In the genomic region with DNA sequence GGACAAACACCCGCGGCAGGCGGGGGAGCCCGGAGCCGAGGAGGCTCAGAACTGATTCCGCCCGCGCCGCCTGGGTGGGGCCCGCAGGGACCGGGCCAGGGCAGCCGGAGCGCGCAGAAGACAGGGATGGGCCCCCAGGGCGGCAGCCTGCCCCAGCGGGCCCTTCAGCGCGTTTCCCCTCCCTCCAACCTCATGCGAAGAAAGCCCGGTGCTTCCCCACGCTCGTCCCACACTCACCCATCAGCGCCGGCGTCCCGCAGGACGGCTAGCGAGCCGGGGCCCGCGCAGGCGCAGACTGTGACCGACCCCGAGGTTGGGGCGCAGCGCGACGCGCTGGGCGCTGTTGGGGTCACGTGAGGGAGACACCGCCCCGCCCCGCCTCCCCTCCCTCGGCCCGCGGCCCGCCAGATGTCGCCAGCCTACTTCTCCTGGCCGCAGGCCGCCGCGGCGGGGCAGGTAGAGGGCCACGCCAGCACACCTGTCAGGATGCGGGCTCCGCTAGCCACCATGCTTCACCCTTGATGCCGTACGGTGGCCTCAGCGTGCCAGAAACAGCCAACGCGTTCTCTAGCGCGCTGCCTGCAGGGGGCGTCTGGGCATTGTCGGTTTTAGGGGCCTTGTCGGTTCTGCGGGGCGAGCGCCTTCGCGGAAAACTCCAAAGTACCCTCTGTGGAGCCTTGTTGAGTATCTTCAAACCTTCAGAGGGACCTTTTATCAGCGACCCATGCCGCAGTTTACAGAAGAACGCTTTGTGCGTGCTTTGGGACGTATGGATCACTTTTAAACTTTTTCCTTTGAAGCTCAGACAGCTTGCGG, we compare ENCODE assay signal across 8 cellular contexts.
A peak's percentile ranks its signal among the peaks of the same experiment; 100 is the strongest.
DNase-seq lines count a peak whose midpoint lies in the region; ATAC-seq lines count a peak whose summit lies in the region.

A gene with protein sequence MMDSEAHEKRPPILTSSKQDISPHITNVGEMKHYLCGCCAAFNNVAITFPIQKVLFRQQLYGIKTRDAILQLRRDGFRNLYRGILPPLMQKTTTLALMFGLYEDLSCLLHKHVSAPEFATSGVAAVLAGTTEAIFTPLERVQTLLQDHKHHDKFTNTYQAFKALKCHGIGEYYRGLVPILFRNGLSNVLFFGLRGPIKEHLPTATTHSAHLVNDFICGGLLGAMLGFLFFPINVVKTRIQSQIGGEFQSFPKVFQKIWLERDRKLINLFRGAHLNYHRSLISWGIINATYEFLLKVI (minus strand): TSS at position 297 of the 816 bp plus-strand sequence. CDS start 15,577 bp downstream, outside the sequence.

- H3K4me1 ChIP-seq in effector memory CD4-positive, alpha-beta T cell (ENCODE audit: control insufficient read depth, insufficient read depth, low read length, poor library complexity, severe bottlenecking), result peaks cover 14% of the 10 kb centered on the region

- peak; percentile 82 for ATAC-seq in GM19468 (IDR thresholded peaks at IDR 0.05; ENCODE audit: extremely low read depth, unreplicated experiment)
- ATAC-seq in memory B cell (ENCODE audit: low read depth), result peak; percentile 83

- peak within 1 kb of the TSS; percentile 83 for H3K4me3 ChIP-seq in effector memory CD4-positive, alpha-beta T cell (ENCODE audit: insufficient read depth, low read depth, low read length, poor library complexity, severe bottlenecking)

- H3K27me3 ChIP-seq in effector memory CD4-positive, alpha-beta T cell (replicated peaks; ENCODE audit: control insufficient read depth, insufficient read depth, low read length, poor library complexity, severe bottlenecking), result no peaks in the 10 kb centered on the region

- peaks cover under 1% of the 10 kb centered on the region for H3K36me3 Mint-ChIP-seq in memory B cell

- no peaks in the 10 kb centered on the region for H3K9me3 Mint-ChIP-seq in memory B cell

- H3K27ac ChIP-seq in effector memory CD4-positive, alpha-beta T cell (ENCODE audit: insufficient read depth, low read length, poor library complexity, severe bottlenecking), result peak within 1 kb of the TSS; percentile 83

- H3K9me3 ChIP-seq in effector memory CD4-positive, alpha-beta T cell (ENCODE audit: control insufficient read depth, low read length), result no peaks in the 10 kb centered on the region

- peak within 1 kb of the TSS; percentile 98 for H3K4me3 Mint-ChIP-seq in memory B cell

- peaks cover 14% of the 10 kb centered on the region for H3K4me1 Mint-ChIP-seq in memory B cell

- peak within 1 kb of the TSS; percentile 96 for H3K27ac Mint-ChIP-seq in memory B cell

- DNase-seq in COR-L47 (lab: John Stamatoyannopoulos, UW) (peak; percentile 96), HS-5 (ENCODE audit: low read depth) (peak; percentile 61), NK-92 (lab: John Stamatoyannopoulos, UW; ENCODE audit: unreplicated experiment) (peak; percentile 68), memory B cell (ENCODE audit: low spot score in 2 of 2) (peak; percentile 97 to 100)
- peak; percentile 100 for DNase-seq in activated CD8-positive, alpha-beta memory T cell treated with anti-CD3 and anti-CD28 coated beads for 24 hours
- peak; percentile 91 to 92 (median 92) for DNase-seq in effector memory CD4-positive, alpha-beta T cell
- DNase-seq in stimulated activated CD8-positive, alpha-beta memory T cell treated with anti-CD3 and anti-CD28 coated beads, Interleukin-12 subunit alpha, Interleukin-12 subunit beta, amount 100 ng/mL, for 4 hours (ENCODE audit: low read depth), result peak; percentile 91

- H3K36me3 ChIP-seq in effector memory CD4-positive, alpha-beta T cell (ENCODE audit: control insufficient read depth, insufficient read depth, low read length), result peaks cover 9% of the 10 kb centered on the region

- no peaks in the 10 kb centered on the region for H3K27me3 Mint-ChIP-seq in memory B cell

Comparison
In these comparisons a context has a peak if more than half of its experiments do, and no peak if none do; other contexts are left out.
1. Peak in every context shown above with its lines: DNase-seq, ATAC-seq, H3K4me3 ChIP-seq and H3K27ac ChIP-seq.